In genomic region chr14:64812412-64812811, GRCh38 we compare ENCODE assay signal across 8 cellular contexts.
DNase-seq lines count a peak whose midpoint lies in the region; ATAC-seq, FAIRE-seq and TF ChIP-seq lines count a peak whose summit lies in the region.

No MANE protein-coding gene starts in this region.

- H3K27me3 Mint-ChIP-seq in activated naive CD8-positive, alpha-beta T cell treated with anti-CD3 and anti-CD28 coated beads, Interleukin-2, amount 50 U/mL, for 24 hours: peaks cover 2% of the 10 kb centered on the region

- H3K4me1 Mint-ChIP-seq in activated naive CD8-positive, alpha-beta T cell treated with anti-CD3 and anti-CD28 coated beads, Interleukin-2, amount 50 U/mL, for 24 hours: no peaks in the 10 kb centered on the region

- no peaks in the 10 kb centered on the region for H3K9me3 ChIP-seq in parathyroid adenoma (ENCODE audit: control insufficient read depth, low read length)

- no peaks in the 10 kb centered on the region for H3K9me3 Mint-ChIP-seq in activated naive CD8-positive, alpha-beta T cell treated with anti-CD3 and anti-CD28 coated beads, Interleukin-2, amount 50 U/mL, for 24 hours

- H3K9ac ChIP-seq in parathyroid adenoma: no peak overlapping the region

- ATAC-seq in activated naive CD8-positive, alpha-beta T cell treated with anti-CD3 and anti-CD28 coated beads, Interleukin-2, amount 50 U/mL, for 24 hours: peak; percentile 46
- no peak for ATAC-seq in HG03280 (IDR thresholded peaks at IDR 0.05; ENCODE audit: unreplicated experiment)

- H3K4me2 ChIP-seq in parathyroid adenoma (ENCODE audit: low read length): peak overlapping the region; percentile 74

- H3K27ac Mint-ChIP-seq in activated naive CD8-positive, alpha-beta T cell treated with anti-CD3 and anti-CD28 coated beads, Interleukin-2, amount 50 U/mL, for 24 hours: no peak overlapping the region

- H3K4me3 ChIP-seq in parathyroid adenoma (ENCODE audit: low read depth, low read length): peak overlapping the region; percentile 31

- DNase-seq in GM12892 (ENCODE audit: insufficient read length): no peak
- DNase-seq in NCI-H2107 (lab: John Stamatoyannopoulos, UW): peak; percentile 90
- peak; percentile 19 for DNase-seq in activated naive CD8-positive, alpha-beta T cell treated with anti-CD3 and anti-CD28 coated beads, Interleukin-2, amount 50 U/mL, for 24 hours
- no peak for DNase-seq in kidney glomerular epithelial cell (lab: John Stamatoyannopoulos, UW)
- DNase-seq in effector CD4-positive, alpha-beta T cell: no peak
- no peak for DNase-seq in middle frontal gyrus (ENCODE audit: extremely low spot score, low spot score)

- FAIRE-seq in GM12892 (lab: Jason Lieb, UNC): peak; percentile 90

- H2AFZ ChIP-seq in parathyroid adenoma: peak overlapping the region; percentile 71

- H3K27me3 ChIP-seq in parathyroid adenoma (ENCODE audit: control insufficient read depth, insufficient read depth, low read length): no peaks in the 10 kb centered on the region

- no peak for TF ChIP-seq CTCF in parathyroid adenoma (IDR thresholded peaks at IDR 0.05)

- no peak for TF ChIP-seq POLR2A in GM12892 (IDR thresholded peaks at IDR 0.05; ENCODE audit: low read depth, low read length)

- peak overlapping the region; percentile 84 for H3K27ac ChIP-seq in parathyroid adenoma

- H3K79me2 ChIP-seq in parathyroid adenoma: peaks cover 3% of the 10 kb centered on the region

- H3K4me1 ChIP-seq in parathyroid adenoma: peaks cover 28% of the 10 kb centered on the region

- no peaks in the 10 kb centered on the region for H3K36me3 ChIP-seq in parathyroid adenoma (ENCODE audit: control insufficient read depth, insufficient read depth, low read length)

- H3K4me3 Mint-ChIP-seq in activated naive CD8-positive, alpha-beta T cell treated with anti-CD3 and anti-CD28 coated beads, Interleukin-2, amount 50 U/mL, for 24 hours: no peak overlapping the region

- H3K36me3 Mint-ChIP-seq in activated naive CD8-positive, alpha-beta T cell treated with anti-CD3 and anti-CD28 coated beads, Interleukin-2, amount 50 U/mL, for 24 hours (ENCODE audit: low read depth): no peaks in the 10 kb centered on the region

Comparison
In these comparisons a context has a peak if more than half of its experiments do, and no peak if none do; other contexts are left out.
1. DNase-seq: peak in NCI-H2107 (single experiment) and activated naive CD8-positive, alpha-beta T cell treated with anti-CD3 and anti-CD28 coated beads, Interleukin-2, amount 50 U/mL, for 24 hours (single experiment); none in GM12892 (single experiment), kidney glomerular epithelial cell (single experiment), effector CD4-positive, alpha-beta T cell (single experiment) and middle frontal gyrus (single experiment).